ENCODE assay signal across 8 cellular contexts in genomic region chr2:55618025-55618648, GRCh38. TPM values are rescaled to one million over a fixed set of nuclear protein-coding genes. Genes with fewer than 3 reads are reported as not detected.
DNase-seq lines count a peak whose midpoint lies in the region; ATAC-seq, FAIRE-seq and TF ChIP-seq lines count a peak whose summit lies in the region.

No MANE protein-coding gene starts in this region.

- POLR2A ChIA-PET in HCT116 (lab: Charles Lee): interaction anchor here (0.7 to 1.4 kb wide), 3 partner anchors 14 to 99 kb away, joined by 3 to 4 read pairs (median 3); partner anchors contain the start of gene CFAP36

- H3K27me3 ChIP-seq in HCT116 (ENCODE audit: insufficient read depth, low read length) (no peaks in the 10 kb centered on the region), SJCRH30 (no peaks in the 10 kb centered on the region), gastroesophageal sphincter (no peaks in the 10 kb centered on the region)

- H3K9me2 ChIP-seq in HCT116 (ENCODE audit: insufficient read depth): no peaks in the 10 kb centered on the region

- BruUV-seq in HCT116 (replicated peaks; lab: Mats Ljungman, UMichigan): TSS peak; percentile 78

- intact Hi-C loops in HCT116 (cut with micrococcal nuclease): loop anchor here (5.0 kb wide), 1 partner anchor 201 kb away; the partner anchor contains the start of gene CCDC88A

- H3K79me2 ChIP-seq in HCT116 (ENCODE audit: insufficient read depth, low read length): peaks cover 61% of the 10 kb centered on the region

- TF ChIP-seq EP300 in gastroesophageal sphincter (IDR thresholded peaks at IDR 0.05): no peak

- peak; percentile 7 for ATAC-seq in HCT116
- ATAC-seq in gastroesophageal sphincter: no peak
- no peak for ATAC-seq in HG02870 (IDR thresholded peaks at IDR 0.05; ENCODE audit: unreplicated experiment)

- H3K9me3 ChIP-seq in HCT116 (ENCODE audit: control insufficient read depth in 1 of 2, insufficient read depth in 1 of 2, low read depth in 1 of 2, low read length in 2 of 2): no peaks in the 10 kb centered on the region
- H3K9me3 ChIP-seq in SJCRH30 (replicated peaks): no peaks in the 10 kb centered on the region
- H3K9me3 ChIP-seq in gastroesophageal sphincter: no peaks in the 10 kb centered on the region

- H3K4me3 ChIP-seq in HCT116 (replicated peaks in 1 of 2; ENCODE audit: low read depth in 1 of 2, low read length in 2 of 2): peak overlapping the region; percentile 74 to 81
- H3K4me3 ChIP-seq in SJCRH30: peak overlapping the region; percentile 91
- peak overlapping the region; percentile 93 to 97 for H3K4me3 ChIP-seq in gastroesophageal sphincter
- peak overlapping the region; percentile 95 for H3K4me3 ChIP-seq in retinal pigment epithelial cell (ENCODE audit: low read length)

- TF ChIP-seq POLR2A in HCT116 (IDR thresholded peaks at IDR 0.05; ENCODE audit: borderline replicate concordance, extremely low read depth, insufficient read depth, insufficient read length) (no peak), gastroesophageal sphincter (IDR thresholded peaks at IDR 0.05) (no peak), H54 (IDR thresholded peaks at IDR 0.05; ENCODE audit: low read depth, low read length) (no peak)

- CTCF ChIA-PET in HCT116 (lab: Charles Lee): interaction anchor here (1.1 to 1.5 kb wide), 2 partner anchors 342 to 718 kb away, joined by 3 to 6 read pairs; no protein-coding TSS in a partner anchor

- H2AFZ ChIP-seq in HCT116 (ENCODE audit: low read depth, low read length, poor library complexity, severe bottlenecking): no peak overlapping the region

- no peak for FAIRE-seq in H54 (lab: Jason Lieb, UNC)

- 0 to 1% methylated on average over 26 of the region's 26 CpGs for WGBS in gastroesophageal sphincter (ENCODE audit: low coverage in 1 of 2), 2 donors

- TF ChIP-seq RAD21 in HCT116 (IDR thresholded peaks at IDR 0.05; ENCODE audit: low read depth): no peak

- RAD21 ChIA-PET in HCT116 (lab: Charles Lee; ENCODE audit: low non-redundant PET in 1 of 2, low total read pairs in 2 of 2, uncharacterized antibody in 2 of 2, unreplicated experiment in 2 of 2): no interaction called here

- peak; percentile 7 for DNase-seq in GM04504 (ENCODE audit: low read depth)
- DNase-seq in HCT116 (ENCODE audit: low read depth, low spot score): no peak
- no peak for DNase-seq in SJCRH30
- DNase-seq in retinal pigment epithelial cell (ENCODE audit: low read depth): no peak
- no peak for DNase-seq in epidermal melanocyte (ENCODE audit: insufficient read length, low spot score)
- DNase-seq in H54 (ENCODE audit: insufficient read length, low spot score): no peak

- TF ChIP-seq CTCF in HCT116 (IDR thresholded peaks at IDR 0.05 in 2 of 3, conservative IDR thresholded peaks at IDR 0.05 in 1 of 3; ENCODE audit: borderline replicate concordance in 1 of 3, insufficient read depth in 1 of 3, low read depth in 2 of 3, low read length in 2 of 3) (no peak), gastroesophageal sphincter (IDR thresholded peaks at IDR 0.05) (no peak), retinal pigment epithelial cell (conservative IDR thresholded peaks at IDR 0.05; ENCODE audit: low read depth, low read length) (no peak)

- no peaks in the 10 kb centered on the region; the same call in 1 of the 2 replicates for H4K20me1 ChIP-seq in HCT116 (ENCODE audit: insufficient read depth)

- H3K4me2 ChIP-seq in HCT116 (ENCODE audit: low read length): peak overlapping the region; percentile 75

- peaks cover 5 to 11% of the 10 kb centered on the region in 2 experiments for H3K4me1 ChIP-seq in HCT116 (ENCODE audit: control insufficient read depth in 1 of 2, insufficient read depth in 2 of 2, low read length in 2 of 2)
- peaks cover 5% of the 10 kb centered on the region for H3K4me1 ChIP-seq in SJCRH30
- peaks cover 5 to 71% (median 19%) of the 10 kb centered on the region in 3 donors for H3K4me1 ChIP-seq in gastroesophageal sphincter

- peak overlapping the region; percentile 74 for H3K9ac ChIP-seq in HCT116 (ENCODE audit: low read length)

- H3K27ac ChIP-seq in HCT116 (ENCODE audit: low read depth, low read length): peak overlapping the region; percentile 70
- H3K27ac ChIP-seq in SJCRH30: peak overlapping the region; percentile 94
- H3K27ac ChIP-seq in gastroesophageal sphincter: peak overlapping the region; percentile 96 to 98 (median 98)

- H3K36me3 ChIP-seq in HCT116 (ENCODE audit: control insufficient read depth in 1 of 2, insufficient read depth in 2 of 2, low read length in 2 of 2): peaks cover 14 to 16% of the 10 kb centered on the region in 2 experiments; a peak in 3 of 4 replicates
- peaks cover 22% of the 10 kb centered on the region for H3K36me3 ChIP-seq in SJCRH30
- peaks cover 0 to 26% of the 10 kb centered on the region in 2 donors for H3K36me3 ChIP-seq in gastroesophageal sphincter

TF ChIP-seq in HCT116, 20 proteins besides CTCF, POLR2A, EP300 and RAD21:
- no peak for TF ChIP-seq EGR1 (IDR thresholded peaks at IDR 0.05; ENCODE audit: low read depth)
- no peak for TF ChIP-seq TCF7L2 (IDR thresholded peaks at IDR 0.05; ENCODE audit: borderline replicate concordance, extremely low read depth, insufficient read depth, insufficient read length)
- TF ChIP-seq CBX3 (IDR thresholded peaks at IDR 0.05; ENCODE audit: low read depth): no peak
- no peak for TF ChIP-seq ZFX (IDR thresholded peaks at IDR 0.05)
- TF ChIP-seq JUND (IDR thresholded peaks at IDR 0.05): no peak
- TF ChIP-seq EZH2 (IDR thresholded peaks at IDR 0.05): no peak
- TF ChIP-seq CEBPB (IDR thresholded peaks at IDR 0.05; ENCODE audit: low read depth): no peak
- no peak for TF ChIP-seq SIN3A (IDR thresholded peaks at IDR 0.05; ENCODE audit: low read depth)

RNA-seq across cellular contexts. Expression of gene PPP4R3B, which starts 0.7 kb away (rescaled TPM):
- total RNA-seq in HCT116 (2021; ENCODE audit: unreplicated experiment) (40.8 TPM), gastroesophageal sphincter (100 to 1,000 TPM in 2 of 4 donors, 10 to 100 TPM in 2; 89.7 to 114 (median 97.6) TPM)
- polyA plus RNA-seq in HCT116 (2012): 11.8 and 14.1 TPM in 2 replicates
- 83.5 and 88.9 TPM in 2 replicates for total RNA-seq in SJCRH30 (2014; rRNA removed; shearing (Covaris generic))
